ENCODE assay signal across 30 cellular contexts in genomic region chr10:29428486-29428885, GRCh38.
"Had no signal": no experiment of that assay in that cellular context is flagged by ENCODE, and none has a peak within 500 bp of the region (broad histone marks: within the 10 kb centered on the region; RNA-seq: fewer than 3 reads in every experiment).

No MANE protein-coding gene starts in this region.

- DNase-seq: activated B cell treated with CpG ODN at 0.5 μM for 24 hours; activated CD4-positive, alpha-beta memory T cell treated with anti-CD3 and anti-CD28 coated beads for 36 hours; activated CD4-positive, alpha-beta T cell treated with anti-CD3 and anti-CD28 coated beads for 4 hours; activated CD4-positive, alpha-beta T cell treated with anti-CD3 and anti-CD28 coated beads, Interleukin-2, amount 50 U/mL, for 1 hour; activated CD4-positive, CD25-positive, alpha-beta regulatory T cell treated with anti-CD3 and anti-CD28 coated beads, Interleukin-2, amount 50 U/mL, for 72 hours; activated CD8-positive, alpha-beta memory T cell treated with anti-CD3 and anti-CD28 coated beads for 24 hours; activated CD8-positive, alpha-beta memory T cell treated with anti-CD3 and anti-CD28 coated beads, Interleukin-2, amount 10 ng/mL, durations not matched to agents 7 days and 5 days; activated CD8-positive, alpha-beta memory T cell treated with anti-CD3 and anti-CD28 coated beads, Interleukin-2, amount 50 U/mL, for 48 hours; activated effector memory CD4-positive, alpha-beta T cell treated with Interleukin-2 at 50 U/mL for 16 hours; activated naive CD4-positive, alpha-beta T cell treated with anti-CD3 and anti-CD28 coated beads, Interleukin-2, amount 10 ng/mL, durations not matched to agents 7 days and 5 days; activated naive CD8-positive, alpha-beta T cell treated with anti-CD3 and anti-CD28 coated beads, Interleukin-2, amount 50 U/mL, for 24 hours; activated T-cell treated with anti-CD3 and anti-CD28 coated beads, Interleukin-2, amount 50 U/mL, for 48 hours; amniotic stem cell; aorta; cerebellar nuclear complex; NCI-H1105 treated with DMSO at 0.1 percent for 48 hours; NCI-H1436; NCI-H1694 treated with DMSO at 0.1 percent for 48 hours; NCI-H2029; NCI-H345; NCI-H524 treated with DMSO at 0.1 percent for 48 hours; PC-3; Peyer's patch; RPMI8226; SHP77 treated with DMSO at 0.1 percent for 48 hours; SW 1271; T-helper 1 cell; T-helper 2 cell; T-helper 9 cell had no signal

- H3K4me1 ChIP-seq: Peyer's patch had no signal

- H3K36me3 ChIP-seq: Peyer's patch had no signal

- H3K9me3 ChIP-seq: Peyer's patch had no signal

- H3K4me3 ChIP-seq: Peyer's patch had no signal

- H3K27ac ChIP-seq: Peyer's patch, VCaP had no signal

- H3K27me3 ChIP-seq: Peyer's patch had no signal
